ENCODE assay signal across 9 cellular contexts in genomic region chr13:32911506-32911905, GRCh38.
DNase-seq lines count a peak whose midpoint lies in the region; ATAC-seq, FAIRE-seq and TF ChIP-seq lines count a peak whose summit lies in the region.
"Had no signal": no experiment of that assay in that cellular context is flagged by ENCODE, and none has a peak within 500 bp of the region (broad histone marks: within the 10 kb centered on the region; RNA-seq: fewer than 3 reads in every experiment).

No MANE protein-coding gene starts in this region.

- DNase-seq in Calu3: peak; percentile 16
- DNase-seq in LHCN-M2 (ENCODE audit: low read depth): peak; percentile 57
- peak; percentile 87 for DNase-seq in SK-MEL-5 (ENCODE audit: low read depth, low spot score)
- peak; percentile 54 for DNase-seq in fibroblast of peridontal ligament (ENCODE audit: extremely low read depth)
- DNase-seq in pancreas: no peak

- TF ChIP-seq CTCF in Calu3 (IDR thresholded peaks at IDR 0.05; ENCODE audit: unreplicated experiment) (no peak), pancreas (IDR thresholded peaks at IDR 0.05) (no peak)

- H3K4me1 ChIP-seq in pancreas: no peaks in the 10 kb centered on the region
- H3K4me1 ChIP-seq: SJSA1 had no signal

- ATAC-seq in GM19035 (IDR thresholded peaks at IDR 0.05; ENCODE audit: unreplicated experiment) (peak; percentile 56), pancreas (peak in 3 of 4 donors; percentile 20 to 78 (median 68)), GM21528 (IDR thresholded peaks at IDR 0.05; ENCODE audit: low FRiP score, unreplicated experiment) (no peak), HG03342 (IDR thresholded peaks at IDR 0.05; ENCODE audit: unreplicated experiment) (no peak)

- no TSS peak for BruUV-seq in Calu3 (replicated peaks; lab: Mats Ljungman, UMichigan)

- no peaks in the 10 kb centered on the region for H3K27me3 Mint-ChIP-seq in Calu3 (ENCODE audit: unreplicated experiment)

- H3K27me3 ChIP-seq in pancreas: no peaks in the 10 kb centered on the region
- H3K27me3 ChIP-seq: SJSA1 had no signal

- H3K36me3 ChIP-seq in pancreas: no peaks in the 10 kb centered on the region
- H3K36me3 ChIP-seq: SJSA1 had no signal

- intact Hi-C loops in Calu3 (cut with micrococcal nuclease; ENCODE audit: unreplicated experiment): no loop called here
- intact Hi-C loops in pancreas (cut with DNase I): no loop called here

- FAIRE-seq in pancreas (lab: Jason Lieb, UNC): no peak

- no peak overlapping the region for H3K27ac ChIP-seq in pancreas
- H3K27ac ChIP-seq: SJSA1 had no signal

- peaks cover 16% of the 10 kb centered on the region for H3K4me1 Mint-ChIP-seq in Calu3 (ENCODE audit: low read depth, unreplicated experiment)

- no peaks in the 10 kb centered on the region for H3K36me3 Mint-ChIP-seq in Calu3 (ENCODE audit: insufficient read depth, unreplicated experiment)

- H3K4me3 ChIP-seq in pancreas: no peak overlapping the region
- H3K4me3 ChIP-seq: SJSA1 had no signal

- whole genome bisulfite sequencing in pancreas, 2 donors: 90 to 92% methylated on average over 2 of the region's 2 CpGs

- H3K27ac Mint-ChIP-seq in Calu3 (ENCODE audit: unreplicated experiment): no peak overlapping the region

- no peaks in the 10 kb centered on the region for H3K9me3 ChIP-seq in pancreas
- H3K9me3 ChIP-seq: SJSA1 had no signal

- in situ Hi-C loops in SK-MEL-5 (cut with HindIII; ENCODE audit: low pct_unique_long_range_greater_than_20kb, low sequenced_read_pairs): no loop called here

- no peak overlapping the region for H3K4me3 Mint-ChIP-seq in Calu3 (ENCODE audit: low read depth, unreplicated experiment)

- CTCF ChIA-PET in Calu3 (lab: Charles Lee): no interaction called here

- H3K9me3 Mint-ChIP-seq in Calu3 (ENCODE audit: low read depth, unreplicated experiment): peaks cover 3% of the 10 kb centered on the region

Comparison
In these comparisons a context has a peak if more than half of its experiments do, and no peak if none do; other contexts are left out.
1. DNase-seq: peak in Calu3 (single experiment), LHCN-M2 (single experiment), SK-MEL-5 (single experiment) and fibroblast of peridontal ligament (single experiment); none in pancreas (0 of 6).
2. ATAC-seq: peak in GM19035 (single experiment) and pancreas (3 of 4); none in GM21528 (single experiment) and HG03342 (single experiment).